18 cellular contexts compared by ENCODE assay signal in the genomic region with DNA sequence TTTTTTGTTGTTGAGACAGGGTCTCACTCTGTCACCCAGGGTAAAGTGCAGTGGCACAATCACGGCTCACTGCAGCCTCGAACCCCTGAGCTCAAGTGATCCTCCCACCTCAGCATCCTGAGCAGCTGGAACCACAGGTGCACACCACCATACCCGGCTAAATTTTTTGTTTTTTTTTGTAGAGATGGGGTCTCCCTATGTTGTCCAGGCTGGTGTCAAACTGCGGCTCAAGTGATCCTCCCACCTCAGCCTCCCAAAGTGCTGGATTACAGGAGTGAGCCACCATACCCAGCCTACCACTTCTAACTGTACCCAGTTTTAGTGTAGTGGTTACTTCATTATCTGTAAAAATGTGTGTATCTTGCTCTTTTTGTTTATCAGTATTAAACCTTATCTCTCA. TPM values are rescaled to one million over a fixed set of nuclear protein-coding genes. Genes with fewer than 3 reads are reported as not detected.
DNase-seq lines count a peak whose midpoint lies in the region; ATAC-seq and TF ChIP-seq lines count a peak whose summit lies in the region.
"Had no signal": no experiment of that assay in that cellular context is flagged by ENCODE, and none has a peak within 500 bp of the region (broad histone marks: within the 10 kb centered on the region; RNA-seq: fewer than 3 reads in every experiment).

No MANE protein-coding gene starts in this region.

- H3K4me2 ChIP-seq in neural progenitor cell = no peak overlapping the region
- H3K4me2 ChIP-seq: GM23338 had no signal

- H3K27me3 Mint-ChIP-seq in HFFc6 (ENCODE audit: insufficient read depth) (peaks cover 17% of the 10 kb centered on the region; the same call in 1 of the 2 replicates), neural progenitor cell (ENCODE audit: insufficient read depth, low read depth) (peaks cover 3% of the 10 kb centered on the region)
- H3K27me3 Mint-ChIP-seq: CD4-positive, alpha-beta memory T cell had no signal

- DNase-seq in HFFc6 = no peak
- no peak for DNase-seq in foreskin keratinocyte
- no peak for DNase-seq in uterus
- DNase-seq in C1 segment of cervical spinal cord (lab: John Stamatoyannopoulos, UW) = no peak
- DNase-seq in neural progenitor cell (ENCODE audit: low spot score) = no peak
- no peak for DNase-seq in SHP77 treated with DMSO at 0.1 percent for 48 hours (lab: John Stamatoyannopoulos, UW)
- DNase-seq: Caco-2; CD4-positive, alpha-beta memory T cell; IMR-90; NCI-H1105 treated with DMSO at 0.1 percent for 48 hours; NCI-H1694; NCI-H2081; NCI-H2171; NCI-H524 treated with DMSO at 0.1 percent for 48 hours; PC-3; Right ventricle myocardium superior had no signal

- no peak overlapping the region for H2AFZ ChIP-seq in neural progenitor cell (replicated peaks)
- H2AFZ ChIP-seq: GM23338 had no signal

- H3K4me3 Mint-ChIP-seq in HFFc6 = no peak overlapping the region
- H3K4me3 Mint-ChIP-seq in neural progenitor cell = no peak overlapping the region
- H3K4me3 Mint-ChIP-seq: CD4-positive, alpha-beta memory T cell; GM23338 had no signal

- H3K27me3 ChIP-seq in foreskin keratinocyte (no peaks in the 10 kb centered on the region), uterus (no peaks in the 10 kb centered on the region), neural progenitor cell (no peaks in the 10 kb centered on the region)

- no peaks in the 10 kb centered on the region for H3K9me3 ChIP-seq in uterus
- H3K9me3 ChIP-seq in neural progenitor cell (ENCODE audit: low read depth) = no peaks in the 10 kb centered on the region
- H3K9me3 ChIP-seq: Caco-2 had no signal

- H4K20me1 ChIP-seq in neural progenitor cell (ENCODE audit: low read depth) = no peaks in the 10 kb centered on the region

- peaks cover 13% of the 10 kb centered on the region for H3K4me1 ChIP-seq in foreskin keratinocyte
- H3K4me1 ChIP-seq in uterus = peaks cover 0 to 6% of the 10 kb centered on the region in 2 donors
- H3K4me1 ChIP-seq in neural progenitor cell = no peaks in the 10 kb centered on the region
- H3K4me1 ChIP-seq: Caco-2 had no signal

- H3K4me3 ChIP-seq in uterus (no peak overlapping the region), neural progenitor cell (no peak overlapping the region)
- H3K4me3 ChIP-seq: GM23338 had no signal

- no peak for TF ChIP-seq CTCF in HFFc6 (IDR thresholded peaks at IDR 0.05)
- no peak for TF ChIP-seq CTCF in foreskin keratinocyte (conservative IDR thresholded peaks at IDR 0.05)
- TF ChIP-seq CTCF in uterus (IDR thresholded peaks at IDR 0.05) = no peak
- TF ChIP-seq CTCF in neural progenitor cell (IDR thresholded peaks at IDR 0.05) = no peak

- H3K36me3 Mint-ChIP-seq in HFFc6 (ENCODE audit: low read depth) = peaks cover 84% of the 10 kb centered on the region
- no peaks in the 10 kb centered on the region for H3K36me3 Mint-ChIP-seq in neural progenitor cell

- H3K79me2 ChIP-seq in neural progenitor cell (ENCODE audit: low read depth) = no peaks in the 10 kb centered on the region

- ATAC-seq in foreskin keratinocyte = no peak
- ATAC-seq: GM23338, PC-3 had no signal

- H3K36me3 ChIP-seq in uterus = no peaks in the 10 kb centered on the region
- no peaks in the 10 kb centered on the region for H3K36me3 ChIP-seq in neural progenitor cell

- intact Hi-C loops in uterus (cut with DNase I; ENCODE audit: low total_unique reads) = no loop called here

- H3K4me1 Mint-ChIP-seq in HFFc6 (ENCODE audit: low read depth) (peaks cover 85% of the 10 kb centered on the region), neural progenitor cell (no peaks in the 10 kb centered on the region)
- H3K4me1 Mint-ChIP-seq: GM23338 had no signal

- no peak overlapping the region for H3K9ac ChIP-seq in neural progenitor cell

- no peaks in the 10 kb centered on the region for H3F3A ChIP-seq in neural progenitor cell (ENCODE audit: low read depth)

- H3K9me3 Mint-ChIP-seq in HFFc6 = no peaks in the 10 kb centered on the region
- H3K9me3 Mint-ChIP-seq in neural progenitor cell = peaks cover 2% of the 10 kb centered on the region
- H3K9me3 Mint-ChIP-seq: CD4-positive, alpha-beta memory T cell; GM23338 had no signal

- no peak for TF ChIP-seq POLR2A in uterus (IDR thresholded peaks at IDR 0.05)

- peak overlapping the region; percentile 24 for H3K27ac ChIP-seq in angular gyrus (ENCODE audit: low read depth, low read length)
- H3K27ac ChIP-seq in foreskin keratinocyte = peak overlapping the region; percentile 68
- peak overlapping the region; percentile 26 to 42 for H3K27ac ChIP-seq in uterus
- no peak overlapping the region for H3K27ac ChIP-seq in neural progenitor cell

- H3K27ac Mint-ChIP-seq in HFFc6 (peak overlapping the region; percentile 71), neural progenitor cell (no peak overlapping the region)
- H3K27ac Mint-ChIP-seq: GM23338 had no signal

RNA-seq across cellular contexts. Expression of a gene that starts 33.0 kb away (rescaled TPM):
- total RNA-seq in HFFc6 (2021; fragmentation: NEBNext Ultra II Directional; extraction: Animal tissue kit (Norgen Biotek cat#: 25700)) = 100 to 1,000 TPM in 2 of 6 experiments, 10 to 100 TPM in 4; 69.2 to 154 (median 80.5) TPM
- total RNA-seq in foreskin keratinocyte = 21.5 and 25.1 TPM in 2 replicates
- polyA plus RNA-seq in foreskin keratinocyte = 11.0 and 14.4 TPM in 2 replicates
- 10 to 100 TPM; 34.0 to 91.5 (median 58.8) TPM for total RNA-seq in uterus
- total RNA-seq in neural progenitor cell (ENCODE audit: low replicate concordance) = 8.6 and 11.0 TPM in 2 replicates
